ENCODE assay signal across 24 cellular contexts in genomic region chr2:201215963-201216362, GRCh38.
"Had no signal": no experiment of that assay in that cellular context is flagged by ENCODE, and none has a peak within 500 bp of the region (broad histone marks: within the 10 kb centered on the region; RNA-seq: fewer than 3 reads in every experiment).

No MANE protein-coding gene starts in this region.

- H3K27ac ChIP-seq: coronary artery, esophagus squamous epithelium, lower lobe of right lung, psoas muscle, sigmoid colon, testis, tibial artery had no signal

- H3K36me3 Mint-ChIP-seq: type B pancreatic cell had no signal

- H3K27me3 Mint-ChIP-seq: naive B cell; stimulated activated memory B cell treated with anti-CD40 and anti-IgM and Interleukin-4, amounts not matched to agents 10 μg/mL and 1 μg/mL and 100 μg/mL, for 72 hours; type B pancreatic cell had no signal

- H3K27ac Mint-ChIP-seq: nephron progenitor cell; stimulated activated memory B cell treated with anti-CD40 and anti-IgM and Interleukin-4, amounts not matched to agents 10 μg/mL and 1 μg/mL and 100 μg/mL, for 72 hours; type B pancreatic cell had no signal

- ATAC-seq: left ventricle myocardium superior; lower lobe of right lung; mucosa of descending colon; psoas muscle; right cardiac atrium; stimulated activated memory B cell treated with anti-CD40 and anti-IgM and Interleukin-4, amounts not matched to agents 10 μg/mL and 1 μg/mL and 100 μg/mL, for 72 hours; stimulated activated naive CD8-positive, alpha-beta T cell treated with anti-CD3 and anti-CD28 coated beads, Interleukin-15, Interleukin-2, amounts not matched to agents 100 U/mL and 50 U/mL, for 24 hours had no signal

- H3K4me1 Mint-ChIP-seq: nephron progenitor cell had no signal

- H3K4me1 ChIP-seq: psoas muscle, sigmoid colon, tibial artery had no signal

- H3K36me3 ChIP-seq: sigmoid colon had no signal

- H3K4me3 ChIP-seq: coronary artery, esophagus squamous epithelium, lower lobe of right lung, mucosa of descending colon, psoas muscle, sigmoid colon, testis, tibial artery had no signal

- DNase-seq: dermis blood vessel endothelial cell; effector memory CD4-positive, alpha-beta T cell; erythroblast; esophagus squamous epithelium; foreskin melanocyte; hypothalamus; left ventricle myocardium superior; lower lobe of right lung; mucosa of descending colon; naive B cell; nephron progenitor cell; nucleus accumbens; posterior cingulate gyrus; psoas muscle; right cardiac atrium; sigmoid colon; stimulated activated CD4-positive, alpha-beta T cell treated with anti-CD3 and anti-CD28 coated beads, Interleukin-4, amount 100 ng/mL, for 4 hours; stimulated activated naive CD8-positive, alpha-beta T cell treated with anti-CD3 and anti-CD28 coated beads, Interleukin-15, Interleukin-2, amounts not matched to agents 100 U/mL and 50 U/mL, for 24 hours; substantia nigra; testis; tibial artery had no signal

- H3K27me3 ChIP-seq: esophagus squamous epithelium, sigmoid colon, testis, tibial artery had no signal

- H3K4me3 Mint-ChIP-seq: nephron progenitor cell; stimulated activated memory B cell treated with anti-CD40 and anti-IgM and Interleukin-4, amounts not matched to agents 10 μg/mL and 1 μg/mL and 100 μg/mL, for 72 hours; type B pancreatic cell had no signal

- H3K9me3 Mint-ChIP-seq: naive B cell; nephron progenitor cell; stimulated activated memory B cell treated with anti-CD40 and anti-IgM and Interleukin-4, amounts not matched to agents 10 μg/mL and 1 μg/mL and 100 μg/mL, for 72 hours; type B pancreatic cell had no signal
